Comparison of ENCODE assay signal across 15 cellular contexts in the genomic region with DNA sequence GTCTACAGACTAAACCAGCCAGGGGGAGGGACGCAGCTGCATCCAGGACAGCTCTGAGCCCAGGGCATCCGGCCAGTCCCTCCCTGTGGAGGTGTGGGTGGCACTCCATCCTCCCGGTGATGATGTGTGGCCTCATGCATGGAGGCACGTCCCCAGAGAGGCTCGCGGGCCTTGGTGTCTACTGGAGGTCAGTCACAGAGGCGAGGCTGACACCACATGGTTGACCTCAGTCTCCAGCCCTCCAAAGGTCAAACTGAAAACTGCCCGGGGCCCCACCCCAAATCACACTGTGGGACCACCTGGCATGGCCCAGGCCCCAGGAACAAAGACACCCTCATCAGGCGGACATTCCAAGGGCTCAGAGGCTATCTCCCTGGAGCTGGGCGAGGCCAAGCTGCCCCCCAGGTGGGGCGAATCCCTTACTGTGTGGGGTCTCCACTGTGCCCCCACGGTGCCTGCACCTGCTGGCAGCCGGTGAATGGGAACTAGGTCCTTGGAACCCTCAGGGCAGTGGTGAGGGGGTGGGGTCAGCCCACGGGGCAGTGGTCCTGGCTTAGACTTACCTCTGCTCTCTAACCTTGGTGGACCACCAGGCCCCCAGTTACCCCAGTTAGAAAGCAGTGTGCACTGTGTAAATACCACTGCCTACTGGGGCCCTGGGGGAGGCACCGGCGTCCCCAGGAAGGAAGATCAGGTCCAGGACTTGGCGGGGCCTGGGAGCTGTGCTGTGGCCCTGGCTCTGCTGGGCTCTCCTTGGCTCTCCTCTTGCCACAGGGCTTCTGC. TPM values are rescaled to one million over a fixed set of nuclear protein-coding genes. Genes with fewer than 3 reads are reported as not detected.
DNase-seq lines count a peak whose midpoint lies in the region; ATAC-seq and TF ChIP-seq lines count a peak whose summit lies in the region.
"Had no signal": no experiment of that assay in that cellular context is flagged by ENCODE, and none has a peak within 500 bp of the region (broad histone marks: within the 10 kb centered on the region; RNA-seq: fewer than 3 reads in every experiment).

No MANE protein-coding gene starts in this region.

- H2AK5ac ChIP-seq in neuronal stem cell (ENCODE audit: low read depth, low read length), result peak overlapping the region; percentile 84

- no peak for TF ChIP-seq CTCF in right atrium auricular region (IDR thresholded peaks at IDR 0.05)

- no peak overlapping the region for H3K4me2 ChIP-seq in neuronal stem cell (ENCODE audit: insufficient read depth, low read length, poor library complexity, severe bottlenecking)

- no peak overlapping the region for H2BK12ac ChIP-seq in neuronal stem cell (ENCODE audit: low read length)

- H2BK5ac ChIP-seq in neuronal stem cell (ENCODE audit: low read length), result peak overlapping the region; percentile 24

- H3K4me3 ChIP-seq in right atrium auricular region, result no peak overlapping the region
- no peak overlapping the region for H3K4me3 ChIP-seq in SJSA1
- H3K4me3 ChIP-seq in neuronal stem cell (ENCODE audit: low read length in 2 of 2), result no peak overlapping the region

- H3K36me3 ChIP-seq in right atrium auricular region, result no peaks in the 10 kb centered on the region
- no peaks in the 10 kb centered on the region for H3K36me3 ChIP-seq in SJSA1
- peaks cover 0 to 3% of the 10 kb centered on the region in 2 donors for H3K36me3 ChIP-seq in neuronal stem cell (replicated peaks in 1 of 2; ENCODE audit: control insufficient read depth in 2 of 2, insufficient read depth in 2 of 2, low read length in 2 of 2)

- peaks cover 2% of the 10 kb centered on the region for H3K79me1 ChIP-seq in neuronal stem cell (ENCODE audit: low read depth, low read length)

- H3K14ac ChIP-seq in neuronal stem cell (ENCODE audit: low read length), result peak overlapping the region; percentile 63

- H3K27me3 ChIP-seq in right atrium auricular region, result no peaks in the 10 kb centered on the region
- H3K27me3 ChIP-seq in SJSA1 (replicated peaks), result no peaks in the 10 kb centered on the region
- peaks cover 0 to 18% (median 3%) of the 10 kb centered on the region in 3 experiments for H3K27me3 ChIP-seq in neuronal stem cell (ENCODE audit: control insufficient read depth in 3 of 3, insufficient read depth in 3 of 3, low read depth in 1 of 3, low read length in 3 of 3)

- H3K4ac ChIP-seq in neuronal stem cell (ENCODE audit: low read length), result no peak overlapping the region

- no peak overlapping the region for H3K27ac ChIP-seq in right atrium auricular region
- no peak overlapping the region for H3K27ac ChIP-seq in SJSA1
- H3K27ac ChIP-seq in neuronal stem cell (replicated peaks; ENCODE audit: low read length), result no peak overlapping the region

- CTCF ChIA-PET in HEK293T (lab: Yijun Ruan, JAX), result no interaction called here

- no peak overlapping the region for H4K91ac ChIP-seq in neuronal stem cell (ENCODE audit: low read depth, low read length, poor library complexity)

- H3K9me3 ChIP-seq in right atrium auricular region, result no peaks in the 10 kb centered on the region
- H3K9me3 ChIP-seq in SJSA1 (replicated peaks), result peaks cover 10% of the 10 kb centered on the region
- peaks cover 0 to 16% of the 10 kb centered on the region in 2 donors for H3K9me3 ChIP-seq in neuronal stem cell (replicated peaks in 1 of 2; ENCODE audit: control insufficient read depth in 2 of 2, insufficient read depth in 1 of 2, low read depth in 1 of 2, low read length in 2 of 2)
- H3K9me3 ChIP-seq: Caco-2 had no signal

- H3K23ac ChIP-seq in neuronal stem cell (ENCODE audit: low read depth, low read length, poor library complexity), result no peak overlapping the region

- POLR2A ChIA-PET in HEK293T (lab: Yijun Ruan, JAX), result no interaction called here

- no peak overlapping the region for H2BK120ac ChIP-seq in neuronal stem cell (ENCODE audit: low read depth, low read length)

- no peak overlapping the region for H4K8ac ChIP-seq in neuronal stem cell (ENCODE audit: low read depth, low read length)

- intact Hi-C loops in Right ventricle myocardium inferior (cut with DNase I), result no loop called here

- peak overlapping the region; percentile 44 for H3K9ac ChIP-seq in neuronal stem cell (ENCODE audit: low read depth, low read length, poor library complexity)

- peak; percentile 44 for DNase-seq in right atrium auricular region (ENCODE audit: low spot score)
- no peak for DNase-seq in Right ventricle myocardium inferior (ENCODE audit: missing footprints)
- peak; percentile 24 to 61 for DNase-seq in SJSA1 (ENCODE audit: low read depth in 1 of 2, low spot score in 2 of 2)
- no peak for DNase-seq in neuronal stem cell (ENCODE audit: low spot score)
- no peak for DNase-seq in HEK293T (ENCODE audit: extremely low spot score)
- no peak for DNase-seq in occipital lobe (lab: John Stamatoyannopoulos, UW)
- DNase-seq in GDM1 (lab: John Stamatoyannopoulos, UW), result no peak
- DNase-seq: AML-193, Caco-2, DMS53, HCEC 1CT, MV-4-11, NCI-H1417, NCI-H187 treated with DMSO at 0.1 percent for 48 hours, NCI-H526 treated with DMSO at 0.1 percent for 48 hours had no signal

- H3K4me1 ChIP-seq in right atrium auricular region (no peaks in the 10 kb centered on the region), SJSA1 (replicated peaks) (peaks cover 43% of the 10 kb centered on the region), neuronal stem cell (ENCODE audit: control insufficient read depth in 2 of 2, insufficient read depth in 1 of 2, low read depth in 1 of 2, low read length in 2 of 2) (peaks cover 0 to 2% of the 10 kb centered on the region in 2 donors)
- H3K4me1 ChIP-seq: Caco-2 had no signal

- H2BK15ac ChIP-seq in neuronal stem cell (ENCODE audit: low read length), result no peak overlapping the region

- H2AFZ ChIP-seq in neuronal stem cell (ENCODE audit: low read length), result no peak overlapping the region

- no peak for ATAC-seq in Right ventricle myocardium inferior

- H3K18ac ChIP-seq in neuronal stem cell (ENCODE audit: low read length), result peak overlapping the region; percentile 57

- no CpG with 5 or more reads among the region's 17 CpGs for WGBS in neuronal stem cell (ENCODE audit: extremely low coverage in 2 of 2, insufficient read length in 2 of 2, insufficient replicate concordance in 1 of 2), 2 donors

TF ChIP-seq in HEK293T, 16 proteins besides CTCF, POLR2A, EP300 and RAD21:
- TF ChIP-seq LEF1 (IDR thresholded peaks at IDR 0.05; ENCODE audit: borderline replicate concordance) (no peak), ELF4 (IDR thresholded peaks at IDR 0.05) (no peak), ARNT (IDR thresholded peaks at IDR 0.05) (no peak), FOXK2 (IDR thresholded peaks at IDR 0.05) (no peak)

RNA-seq across cellular contexts. Expression of a gene that starts 49.1 kb away (rescaled TPM):
- under 1 TPM; 0.75 to 0.89 TPM for total RNA-seq in right atrium auricular region
- 2.7 TPM for total RNA-seq in Right ventricle myocardium inferior
- 14.8 and 16.1 TPM in 2 replicates for total RNA-seq in SJSA1 (2014; rRNA removed; shearing (Covaris generic))
- 0.03 TPM for polyA plus RNA-seq in neuronal stem cell (2013, experiment 1 of 2)
- polyA plus RNA-seq in neuronal stem cell (2013, experiment 2 of 2), result 0.03 TPM
- 1.2 TPM for total RNA-seq in occipital lobe

RNA-seq across cellular contexts. Expression of a gene that starts 52.8 kb away (rescaled TPM):
- total RNA-seq in right atrium auricular region (1 to 10 TPM; 1.1 to 1.7 TPM), Right ventricle myocardium inferior (3.3 TPM), occipital lobe (4.8 TPM)
- 1.6 and 3.0 TPM in 2 replicates for total RNA-seq in SJSA1 (2014; rRNA removed; shearing (Covaris generic))
- 4.0 TPM for polyA plus RNA-seq in neuronal stem cell (2013, experiment 1 of 2)
- 3.9 TPM for polyA plus RNA-seq in neuronal stem cell (2013, experiment 2 of 2)

Comparison
In these comparisons a context has a peak if more than half of its experiments do, and no peak if none do; other contexts are left out.
1. DNase-seq: peak in right atrium auricular region (single experiment) and SJSA1 (2 of 2); none in Right ventricle myocardium inferior (single experiment), neuronal stem cell (single experiment), HEK293T (single experiment), occipital lobe (single experiment) and GDM1 (single experiment).